ENCODE assay signal across 3 cellular contexts in the genomic region with DNA sequence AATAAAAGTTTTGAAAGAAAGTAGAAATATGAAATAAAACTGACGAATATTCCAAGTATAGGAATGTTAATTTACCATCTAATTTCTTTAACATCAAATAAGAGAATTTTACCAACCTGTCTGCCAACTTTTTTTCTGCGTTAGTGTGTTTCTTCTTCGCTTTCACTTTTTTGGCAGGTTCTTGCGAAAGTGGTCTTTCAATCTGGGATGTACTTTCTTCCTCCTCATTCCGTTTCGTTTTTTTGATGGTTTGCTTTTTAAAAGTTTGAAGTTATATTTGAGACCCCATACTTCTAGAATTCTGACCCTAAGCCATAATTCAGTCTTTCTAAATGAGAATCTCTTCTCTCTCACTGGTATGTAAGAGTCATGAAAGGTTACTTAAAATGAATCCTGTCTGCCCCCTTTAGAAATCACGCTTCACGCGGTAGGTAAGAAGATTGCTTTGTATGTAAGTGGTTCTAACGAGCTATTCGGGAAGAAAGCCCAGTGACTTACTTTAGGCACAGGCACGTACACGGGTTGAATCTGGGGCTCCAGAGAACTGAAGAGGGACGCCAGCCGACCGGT.
TF ChIP-seq lines count a peak whose summit lies in the region.

No MANE protein-coding gene starts in this region.

TF ChIP-seq in SK-N-SH, 30 proteins besides CTCF, POLR2A, EP300 and RAD21:
- TF ChIP-seq SIN3A (IDR thresholded peaks at IDR 0.05; ENCODE audit: borderline replicate concordance, low read depth, low read length) (0 out of 2 replicates have a peak, but pooled peaks have one; percentile 4), EZH2phosphoT487 (IDR thresholded peaks at IDR 0.05; ENCODE audit: borderline replicate concordance, low read depth) (no peak)
TF ChIP-seq in SK-N-SH: peak in this region for 1.

TF ChIP-seq in endothelial cell of umbilical vein, 7 proteins besides CTCF, POLR2A, EP300 and RAD21:
- TF ChIP-seq POLR2AphosphoS5 (IDR thresholded peaks at IDR 0.05; ENCODE audit: insufficient read depth, low read depth, low read length): no peak
- TF ChIP-seq, protein P1, sequence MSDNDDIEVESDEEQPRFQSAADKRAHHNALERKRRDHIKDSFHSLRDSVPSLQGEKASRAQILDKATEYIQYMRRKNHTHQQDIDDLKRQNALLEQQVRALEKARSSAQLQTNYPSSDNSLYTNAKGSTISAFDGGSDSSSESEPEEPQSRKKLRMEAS (IDR thresholded peaks at IDR 0.05; ENCODE audit: insufficient read depth, insufficient read length): no peak
- TF ChIP-seq EZH2 (IDR thresholded peaks at IDR 0.05; ENCODE audit: borderline replicate concordance, low read depth, low read length, severe bottlenecking): no peak
- no peak for TF ChIP-seq JUN (IDR thresholded peaks at IDR 0.05; ENCODE audit: borderline replicate concordance, insufficient read depth, insufficient read length, low read depth)
- no peak for TF ChIP-seq GATA2 (IDR thresholded peaks at IDR 0.05; ENCODE audit: insufficient read depth, insufficient read length, low read depth, low read length)
- no peak for TF ChIP-seq MYC (IDR thresholded peaks at IDR 0.05; ENCODE audit: low read depth, low read length)

TF ChIP-seq in neural cell, 6 proteins besides CTCF, POLR2A, EP300 and RAD21:
- TF ChIP-seq, protein P2, sequence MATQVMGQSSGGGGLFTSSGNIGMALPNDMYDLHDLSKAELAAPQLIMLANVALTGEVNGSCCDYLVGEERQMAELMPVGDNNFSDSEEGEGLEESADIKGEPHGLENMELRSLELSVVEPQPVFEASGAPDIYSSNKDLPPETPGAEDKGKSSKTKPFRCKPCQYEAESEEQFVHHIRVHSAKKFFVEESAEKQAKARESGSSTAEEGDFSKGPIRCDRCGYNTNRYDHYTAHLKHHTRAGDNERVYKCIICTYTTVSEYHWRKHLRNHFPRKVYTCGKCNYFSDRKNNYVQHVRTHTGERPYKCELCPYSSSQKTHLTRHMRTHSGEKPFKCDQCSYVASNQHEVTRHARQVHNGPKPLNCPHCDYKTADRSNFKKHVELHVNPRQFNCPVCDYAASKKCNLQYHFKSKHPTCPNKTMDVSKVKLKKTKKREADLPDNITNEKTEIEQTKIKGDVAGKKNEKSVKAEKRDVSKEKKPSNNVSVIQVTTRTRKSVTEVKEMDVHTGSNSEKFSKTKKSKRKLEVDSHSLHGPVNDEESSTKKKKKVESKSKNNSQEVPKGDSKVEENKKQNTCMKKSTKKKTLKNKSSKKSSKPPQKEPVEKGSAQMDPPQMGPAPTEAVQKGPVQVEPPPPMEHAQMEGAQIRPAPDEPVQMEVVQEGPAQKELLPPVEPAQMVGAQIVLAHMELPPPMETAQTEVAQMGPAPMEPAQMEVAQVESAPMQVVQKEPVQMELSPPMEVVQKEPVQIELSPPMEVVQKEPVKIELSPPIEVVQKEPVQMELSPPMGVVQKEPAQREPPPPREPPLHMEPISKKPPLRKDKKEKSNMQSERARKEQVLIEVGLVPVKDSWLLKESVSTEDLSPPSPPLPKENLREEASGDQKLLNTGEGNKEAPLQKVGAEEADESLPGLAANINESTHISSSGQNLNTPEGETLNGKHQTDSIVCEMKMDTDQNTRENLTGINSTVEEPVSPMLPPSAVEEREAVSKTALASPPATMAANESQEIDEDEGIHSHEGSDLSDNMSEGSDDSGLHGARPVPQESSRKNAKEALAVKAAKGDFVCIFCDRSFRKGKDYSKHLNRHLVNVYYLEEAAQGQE (IDR thresholded peaks at IDR 0.05; ENCODE audit: borderline replicate concordance): no peak
- TF ChIP-seq MXI1 (conservative IDR thresholded peaks at IDR 0.05; ENCODE audit: poor library complexity, severe bottlenecking) (no peak), SMC3 (conservative IDR thresholded peaks at IDR 0.05; ENCODE audit: poor library complexity) (no peak), EZH2 (IDR thresholded peaks at IDR 0.05; ENCODE audit: borderline replicate concordance, insufficient read depth, low read length, poor library complexity, severe bottlenecking) (no peak), POLR2AphosphoS5 (IDR thresholded peaks at IDR 0.05) (no peak), TAF1 (IDR thresholded peaks at IDR 0.05; ENCODE audit: low read depth) (no peak)
